ENCODE assay signal across 30 cellular contexts in genomic region chr1:222390181-222390580, GRCh38.
DNase-seq lines count a peak whose midpoint lies in the region; ATAC-seq and TF ChIP-seq lines count a peak whose summit lies in the region.
"Had no signal": no experiment of that assay in that cellular context is flagged by ENCODE, and none has a peak within 500 bp of the region (broad histone marks: within the 10 kb centered on the region; RNA-seq: fewer than 3 reads in every experiment).

No MANE protein-coding gene starts in this region.

- H3K9me3 Mint-ChIP-seq in HFFc6, result no peaks in the 10 kb centered on the region
- H3K9me3 Mint-ChIP-seq: activated naive CD4-positive, alpha-beta T cell treated with anti-CD3 and anti-CD28 coated beads for 36 hours; nephron progenitor cell had no signal

- TF ChIP-seq CTCF in AG09309 (IDR thresholded peaks at IDR 0.05; ENCODE audit: control insufficient read depth, insufficient read depth, low read depth, low read length, missing control alignments), result no peak
- TF ChIP-seq CTCF in HFFc6 (IDR thresholded peaks at IDR 0.05), result no peak
- no peak for TF ChIP-seq CTCF in astrocyte of the cerebellum (IDR thresholded peaks at IDR 0.05; ENCODE audit: low read depth, low read length, missing control alignments)

- no peak overlapping the region for H3K4me3 Mint-ChIP-seq in HFFc6
- H3K4me3 Mint-ChIP-seq: activated naive CD4-positive, alpha-beta T cell treated with anti-CD3 and anti-CD28 coated beads for 36 hours; activated T-helper 1 cell treated with anti-CD3 and anti-CD28 coated beads, Interleukin-12 subunit alpha, Interleukin-12 subunit beta, Interleukin-2, Interleukin-4 antibody, amounts not matched to agents 30 ng/mL and 10 ng/mL and 1 ng/mL, durations not matched to agents 14 hours and 24 hours and 36 hours; nephron progenitor cell had no signal

- no peak for ATAC-seq in HG02678 (IDR thresholded peaks at IDR 0.05; ENCODE audit: unreplicated experiment)
- ATAC-seq: heart right ventricle, HepG2, mucosa of descending colon had no signal

- in situ Hi-C loops in astrocyte of the cerebellum (cut with HindIII; ENCODE audit: low sequenced_read_pairs), result no loop called here

- peak; percentile 40 for DNase-seq in AG09309 (ENCODE audit: low read depth)
- DNase-seq in HFFc6, result peak; percentile 50
- DNase-seq in astrocyte of the cerebellum (ENCODE audit: low read depth), result peak; percentile 57
- peak; percentile 15 for DNase-seq in glomerular visceral epithelial cell (ENCODE audit: extremely low spot score)
- DNase-seq in activated CD8-positive, alpha-beta memory T cell treated with anti-CD3 and anti-CD28 coated beads, Interleukin-2, amount 50 U/mL, for 4 hours, result no peak
- no peak for DNase-seq in NCI-H2171 (lab: John Stamatoyannopoulos, UW)
- no peak for DNase-seq in NCI-H2029 treated with DMSO at 0.1 percent for 48 hours (lab: John Stamatoyannopoulos, UW)
- DNase-seq: activated CD4-positive, alpha-beta T cell treated with anti-CD3 and anti-CD28 coated beads, Interleukin-2, amount 50 U/mL, for 48 hours; activated naive CD4-positive, alpha-beta T cell treated with anti-CD3 and anti-CD28 coated beads for 36 hours; C1 segment of cervical spinal cord; Caco-2; central memory CD4-positive, alpha-beta T cell; dorsolateral prefrontal cortex; GOT3; heart right ventricle; kidney glomerular epithelial cell; mucosa of descending colon; NCI-H1048; NCI-H187 treated with DMSO at 0.1 percent for 48 hours; nephron progenitor cell; ovary; Peyer's patch; small intestine; stimulated activated CD8-positive, alpha-beta memory T cell treated with anti-CD3 and anti-CD28 coated beads, Interleukin-4, amount 100 ng/mL, for 48 hours; T-helper 1 cell had no signal

- H3K4me3 ChIP-seq in AG09309 (ENCODE audit: control insufficient read depth, low read depth, low read length) (no peak overlapping the region), astrocyte of the cerebellum (ENCODE audit: low read depth, low read length) (no peak overlapping the region)
- H3K4me3 ChIP-seq: dorsolateral prefrontal cortex, heart right ventricle, lung, mucosa of descending colon, ovary, Peyer's patch, tibial nerve had no signal

- peaks cover 40% of the 10 kb centered on the region for H3K4me1 Mint-ChIP-seq in HFFc6 (ENCODE audit: low read depth)

- H3K27me3 Mint-ChIP-seq in HFFc6 (ENCODE audit: insufficient read depth), result peaks cover 1% of the 10 kb centered on the region

- no peaks in the 10 kb centered on the region for H3K36me3 Mint-ChIP-seq in HFFc6 (ENCODE audit: low read depth)

- peak overlapping the region; percentile 56; the same call in 1 of the 2 replicates for H3K27ac Mint-ChIP-seq in HFFc6
- H3K27ac Mint-ChIP-seq: activated naive CD4-positive, alpha-beta T cell treated with anti-CD3 and anti-CD28 coated beads for 36 hours; activated T-helper 1 cell treated with anti-CD3 and anti-CD28 coated beads, Interleukin-12 subunit alpha, Interleukin-12 subunit beta, Interleukin-2, Interleukin-4 antibody, amounts not matched to agents 30 ng/mL and 10 ng/mL and 1 ng/mL, durations not matched to agents 14 hours and 24 hours and 36 hours; nephron progenitor cell had no signal

Comparison
In these comparisons a context has a peak if more than half of its experiments do, and no peak if none do; other contexts are left out.
1. DNase-seq: peak in AG09309 (single experiment), HFFc6 (single experiment), astrocyte of the cerebellum (single experiment) and glomerular visceral epithelial cell (single experiment); none in activated CD8-positive, alpha-beta memory T cell treated with anti-CD3 and anti-CD28 coated beads, Interleukin-2, amount 50 U/mL, for 4 hours (single experiment), NCI-H2171 (single experiment) and NCI-H2029 treated with DMSO at 0.1 percent for 48 hours (single experiment).